Comparison of ENCODE assay signal across 2 cellular contexts in genomic region chr9:92181296-92181695, GRCh38.
TF ChIP-seq lines count a peak whose summit lies in the region.

No MANE protein-coding gene starts in this region.

TF ChIP-seq in IMR-90, 13 proteins besides CTCF, POLR2A, EP300 and RAD21:
- no peak for TF ChIP-seq USF2 (IDR thresholded peaks at IDR 0.05; ENCODE audit: low read depth, low read length)
- no peak for TF ChIP-seq RFX5 (IDR thresholded peaks at IDR 0.05; ENCODE audit: low read depth, low read length)
- no peak for TF ChIP-seq MAZ (IDR thresholded peaks at IDR 0.05; ENCODE audit: borderline replicate concordance, low read depth, low read length)
- TF ChIP-seq NFE2L2 (IDR thresholded peaks at IDR 0.05; ENCODE audit: low read depth, low read length) = no peak
- no peak for TF ChIP-seq MAFK (IDR thresholded peaks at IDR 0.05; ENCODE audit: low read depth, low read length)
- no peak for TF ChIP-seq CHD1 (IDR thresholded peaks at IDR 0.05; ENCODE audit: low read depth, low read length)
- no peak for TF ChIP-seq ELK1 (IDR thresholded peaks at IDR 0.05; ENCODE audit: borderline replicate concordance, low read depth, low read length)
- no peak for TF ChIP-seq CEBPB (IDR thresholded peaks at IDR 0.05; ENCODE audit: low read depth, low read length)
- TF ChIP-seq RCOR1 (IDR thresholded peaks at IDR 0.05; ENCODE audit: insufficient replicate concordance, low read length) = no peak
- TF ChIP-seq SMC3 (IDR thresholded peaks at IDR 0.05; ENCODE audit: low read depth, low read length) = no peak
- no peak for TF ChIP-seq FOS (IDR thresholded peaks at IDR 0.05; ENCODE audit: low read depth, low read length)
- no peak for TF ChIP-seq MXI1 (IDR thresholded peaks at IDR 0.05; ENCODE audit: borderline replicate concordance, low read depth, low read length)
- no peak for TF ChIP-seq BHLHE40 (IDR thresholded peaks at IDR 0.05; ENCODE audit: low read depth, low read length)
TF ChIP-seq in IMR-90: peak in this region for 0.

TF ChIP-seq in GM12878, 131 proteins besides CTCF, POLR2A, EP300 and RAD21:
- TF ChIP-seq SRF (IDR thresholded peaks at IDR 0.05; ENCODE audit: low read depth in 2 of 2, low read length in 2 of 2) (no peak), ZNF622 (IDR thresholded peaks at IDR 0.05) (no peak), HCFC1 (IDR thresholded peaks at IDR 0.05; ENCODE audit: low read length) (no peak), USF1 (IDR thresholded peaks at IDR 0.05; ENCODE audit: borderline replicate concordance, extremely low read length, insufficient read depth, low read depth, low read length) (no peak), ZBTB11 (CRISPR knock-in tag; IDR thresholded peaks at IDR 0.05) (no peak), TCF7 (IDR thresholded peaks at IDR 0.05; ENCODE audit: borderline replicate concordance) (no peak), BCL11A (IDR thresholded peaks at IDR 0.05; ENCODE audit: low read depth, low read length) (no peak), TAF1 (IDR thresholded peaks at IDR 0.05; ENCODE audit: borderline replicate concordance, low read depth, low read length) (no peak), NRF1 (conservative IDR thresholded peaks at IDR 0.05; ENCODE audit: low read depth, low read length) (no peak), POLR2AphosphoS2 (IDR thresholded peaks at IDR 0.05; ENCODE audit: low read depth, low read length) (no peak), BHLHE40 (IDR thresholded peaks at IDR 0.05; ENCODE audit: borderline replicate concordance in 1 of 2, low read depth in 2 of 2, low read length in 1 of 2) (no peak), TBL1XR1 (IDR thresholded peaks at IDR 0.05; ENCODE audit: low read depth, low read length) (no peak), NR2C2 (IDR thresholded peaks at IDR 0.05; ENCODE audit: borderline replicate concordance, control insufficient read depth, insufficient read length, low read depth) (no peak), RBBP5 (conservative IDR thresholded peaks at IDR 0.05) (no peak), YBX1 (IDR thresholded peaks at IDR 0.05) (no peak), SIN3A (IDR thresholded peaks at IDR 0.05; ENCODE audit: low read depth, low read length) (no peak), TARDBP (IDR thresholded peaks at IDR 0.05; ENCODE audit: borderline replicate concordance) (no peak), HDAC2 (IDR thresholded peaks at IDR 0.05) (no peak)
